ENCODE assay signal across 8 cellular contexts in the genomic region with DNA sequence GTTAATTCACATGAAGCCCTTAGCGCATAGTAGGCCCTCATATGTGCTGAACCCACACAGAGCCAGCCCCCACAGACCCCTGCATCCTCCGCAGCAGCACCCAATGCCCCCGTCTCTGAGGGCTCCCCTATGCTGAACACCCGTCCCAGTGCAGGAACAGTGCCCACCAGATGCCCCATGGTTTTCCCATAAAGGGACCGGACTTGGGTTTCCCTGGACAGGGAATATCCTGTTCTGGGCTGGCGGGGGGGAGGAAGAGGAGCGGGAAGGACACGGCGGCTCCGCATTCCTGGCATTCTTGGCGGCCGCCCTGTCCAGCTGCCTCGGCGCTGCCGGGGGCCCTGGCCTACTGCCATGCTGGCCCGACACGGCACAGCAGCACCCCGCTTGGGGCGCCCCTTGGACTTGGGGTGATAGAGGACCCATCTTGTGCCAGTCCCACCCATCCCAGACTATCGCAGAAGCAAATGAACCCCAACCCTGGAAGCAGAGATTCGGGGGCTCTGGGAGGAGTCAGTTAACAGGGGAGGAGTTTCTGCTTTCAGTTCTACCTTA. TPM values are rescaled to one million over a fixed set of nuclear protein-coding genes. Genes with fewer than 3 reads are reported as not detected.
DNase-seq lines count a peak whose midpoint lies in the region; ATAC-seq and TF ChIP-seq lines count a peak whose summit lies in the region.

No MANE protein-coding gene starts in this region.

- no peak overlapping the region for H3K4me3 ChIP-seq in liver (ENCODE audit: low read depth in 1 of 3, low read length in 3 of 3)
- H3K4me3 ChIP-seq in tibial nerve: no peak overlapping the region

- H3K9me3 ChIP-seq in liver (ENCODE audit: control insufficient read depth in 4 of 4, low read length in 3 of 4): no peaks in the 10 kb centered on the region
- H3K9me3 ChIP-seq in tibial nerve: no peaks in the 10 kb centered on the region

- TF ChIP-seq RAD21 in liver (IDR thresholded peaks at IDR 0.05): peak in 1 of 2 donors; percentile 22

- H3K27ac ChIP-seq in liver (ENCODE audit: low read depth in 1 of 2, low read length in 2 of 2) (peak overlapping the region; percentile 53 to 72), tibial nerve (peak overlapping the region; percentile 60 to 95 (median 88))

- WGBS in liver: 45% methylated on average over 21 of the region's 21 CpGs
- WGBS in tibial nerve, 2 donors: 1 to 21% methylated on average over 19 to 21 of the region's 21 CpGs

- H3K27me3 ChIP-seq in liver (ENCODE audit: control insufficient read depth in 4 of 4, insufficient read depth in 4 of 4, low read length in 3 of 4) (no peaks in the 10 kb centered on the region), tibial nerve (no peaks in the 10 kb centered on the region)

- no peak for TF ChIP-seq POLR2A in tibial nerve (IDR thresholded peaks at IDR 0.05)

- no peak overlapping the region for H3K9ac ChIP-seq in liver (ENCODE audit: low read depth in 1 of 2, low read length in 2 of 2)

- peak; percentile 56 for DNase-seq in HuH-7.5 (ENCODE audit: low spot score)
- peak; percentile 26 for DNase-seq in dedifferentiated amniotic fluid mesenchymal stem cell (ENCODE audit: extremely low spot score)
- DNase-seq in tibial nerve (ENCODE audit: low spot score in 2 of 2): peak; percentile 44 to 52
- no peak for DNase-seq in HPDE6-E6E7 (ENCODE audit: extremely low spot score)

- peaks cover 0 to 30% (median 2%) of the 10 kb centered on the region in 4 donors for H3K4me1 ChIP-seq in liver (ENCODE audit: control insufficient read depth in 4 of 4, insufficient read depth in 4 of 4, low read length in 3 of 4)
- peaks cover 3 to 87% (median 57%) of the 10 kb centered on the region in 4 donors for H3K4me1 ChIP-seq in tibial nerve

- TF ChIP-seq CTCF in liver (IDR thresholded peaks at IDR 0.05; ENCODE audit: low read depth, low read length, missing input control) (no peak), tibial nerve (IDR thresholded peaks at IDR 0.05) (no peak)

- ATAC-seq in HG03039 (IDR thresholded peaks at IDR 0.05; ENCODE audit: unreplicated experiment): no peak
- ATAC-seq in GM19455 (IDR thresholded peaks at IDR 0.05; ENCODE audit: unreplicated experiment): no peak
- ATAC-seq in GM19351 (IDR thresholded peaks at IDR 0.05; ENCODE audit: unreplicated experiment): no peak

- no peaks in the 10 kb centered on the region for H3K36me3 ChIP-seq in liver (ENCODE audit: control insufficient read depth in 4 of 4, insufficient read depth in 3 of 4, low read depth in 1 of 4, low read length in 3 of 4)
- H3K36me3 ChIP-seq in tibial nerve: no peaks in the 10 kb centered on the region

- peak; percentile 69 to 91 for TF ChIP-seq EP300 in tibial nerve (IDR thresholded peaks at IDR 0.05)

TF ChIP-seq in liver, 16 proteins besides CTCF, POLR2A, EP300 and RAD21:
- TF ChIP-seq FOXA1 (IDR thresholded peaks at IDR 0.05) (no peak), RXRA (IDR thresholded peaks at IDR 0.05) (peak in 1 of 2 donors; percentile 21), NR2F2 (IDR thresholded peaks at IDR 0.05) (peak; percentile 68), MAX (IDR thresholded peaks at IDR 0.05) (peak; percentile 26), EGR1 (IDR thresholded peaks at IDR 0.05; ENCODE audit: low read depth in 2 of 2) (no peak), SP1 (IDR thresholded peaks at IDR 0.05) (peak; percentile 56)
- TF ChIP-seq, protein P1, sequence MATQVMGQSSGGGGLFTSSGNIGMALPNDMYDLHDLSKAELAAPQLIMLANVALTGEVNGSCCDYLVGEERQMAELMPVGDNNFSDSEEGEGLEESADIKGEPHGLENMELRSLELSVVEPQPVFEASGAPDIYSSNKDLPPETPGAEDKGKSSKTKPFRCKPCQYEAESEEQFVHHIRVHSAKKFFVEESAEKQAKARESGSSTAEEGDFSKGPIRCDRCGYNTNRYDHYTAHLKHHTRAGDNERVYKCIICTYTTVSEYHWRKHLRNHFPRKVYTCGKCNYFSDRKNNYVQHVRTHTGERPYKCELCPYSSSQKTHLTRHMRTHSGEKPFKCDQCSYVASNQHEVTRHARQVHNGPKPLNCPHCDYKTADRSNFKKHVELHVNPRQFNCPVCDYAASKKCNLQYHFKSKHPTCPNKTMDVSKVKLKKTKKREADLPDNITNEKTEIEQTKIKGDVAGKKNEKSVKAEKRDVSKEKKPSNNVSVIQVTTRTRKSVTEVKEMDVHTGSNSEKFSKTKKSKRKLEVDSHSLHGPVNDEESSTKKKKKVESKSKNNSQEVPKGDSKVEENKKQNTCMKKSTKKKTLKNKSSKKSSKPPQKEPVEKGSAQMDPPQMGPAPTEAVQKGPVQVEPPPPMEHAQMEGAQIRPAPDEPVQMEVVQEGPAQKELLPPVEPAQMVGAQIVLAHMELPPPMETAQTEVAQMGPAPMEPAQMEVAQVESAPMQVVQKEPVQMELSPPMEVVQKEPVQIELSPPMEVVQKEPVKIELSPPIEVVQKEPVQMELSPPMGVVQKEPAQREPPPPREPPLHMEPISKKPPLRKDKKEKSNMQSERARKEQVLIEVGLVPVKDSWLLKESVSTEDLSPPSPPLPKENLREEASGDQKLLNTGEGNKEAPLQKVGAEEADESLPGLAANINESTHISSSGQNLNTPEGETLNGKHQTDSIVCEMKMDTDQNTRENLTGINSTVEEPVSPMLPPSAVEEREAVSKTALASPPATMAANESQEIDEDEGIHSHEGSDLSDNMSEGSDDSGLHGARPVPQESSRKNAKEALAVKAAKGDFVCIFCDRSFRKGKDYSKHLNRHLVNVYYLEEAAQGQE (IDR thresholded peaks at IDR 0.05): peak; percentile 74

RNA-seq across cellular contexts. Expression of gene CBX7, which starts 23.7 kb away (rescaled TPM):
- total RNA-seq in liver (10 to 100 TPM; 15.9 to 21.8 TPM), tibial nerve (100 to 1,000 TPM; 189 to 264 (median 206) TPM)
- polyA plus RNA-seq in liver: 10 to 100 TPM in 1 of 2 donors, 1 to 10 TPM in 1; 2.2 to 14.0 TPM

Comparison
In these comparisons a context has a peak if more than half of its experiments do, and no peak if none do; other contexts are left out.
1. RNA of gene CBX7, which starts 23.7 kb away (total RNA-seq): 189 to 264 TPM in tibial nerve; 15.9 to 21.8 TPM in liver; every median in the first group is over 4 times any median in the second.